In the genomic region with DNA sequence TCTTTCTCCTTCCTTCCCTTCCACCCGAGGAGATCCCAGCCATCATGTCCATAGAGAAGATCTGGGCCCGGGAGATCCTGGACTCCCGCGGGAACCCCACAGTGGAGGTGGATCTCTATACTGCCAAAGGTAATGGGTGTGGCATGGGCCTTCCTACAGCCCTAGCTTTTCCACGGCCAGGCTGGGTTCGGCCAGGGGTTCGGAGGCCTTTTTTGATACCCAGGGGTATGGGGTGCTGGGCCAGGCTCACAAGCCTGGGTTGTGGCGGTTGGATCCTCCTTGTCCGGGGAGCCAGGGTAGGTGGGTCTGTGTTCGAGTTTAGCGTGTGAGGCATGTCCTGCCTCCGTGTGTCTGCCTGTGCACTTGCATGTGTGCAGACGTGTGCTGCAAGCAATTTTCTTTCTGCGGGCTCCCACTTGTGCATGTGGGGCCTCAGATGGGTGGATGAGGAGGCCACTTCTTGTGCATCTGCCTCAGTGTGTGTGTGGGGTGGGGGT, we compare ENCODE assay signal across 10 cellular contexts. TPM values are rescaled to one million over a fixed set of nuclear protein-coding genes. Genes with fewer than 3 reads are reported as not detected.
DNase-seq lines count a peak whose midpoint lies in the region; ATAC-seq and TF ChIP-seq lines count a peak whose summit lies in the region.
"Had no signal": no experiment of that assay in that cellular context is flagged by ENCODE, and none has a peak within 500 bp of the region (broad histone marks: within the 10 kb centered on the region; RNA-seq: fewer than 3 reads in every experiment).

No MANE protein-coding gene starts in this region.

- H3K36me3 Mint-ChIP-seq in endodermal cell (ENCODE audit: low read depth) = peaks cover 31% of the 10 kb centered on the region

- peak overlapping the region; percentile 77 for H3K4me3 Mint-ChIP-seq in endodermal cell

- H3K4me1 ChIP-seq in ES-I3 (ENCODE audit: insufficient read depth, low read length) (peaks cover 40% of the 10 kb centered on the region), OCI-LY3 (ENCODE audit: low read length) (peaks cover 14% of the 10 kb centered on the region), endodermal cell (ENCODE audit: control insufficient read depth, insufficient read depth, low read length) (no peaks in the 10 kb centered on the region)

- H3K9ac ChIP-seq in ES-I3 (ENCODE audit: low read depth, low read length) = peak overlapping the region; percentile 62; the same call in 1 of the 2 replicates
- H3K9ac ChIP-seq in OCI-LY3 (ENCODE audit: low read length) = no peak overlapping the region
- H3K9ac ChIP-seq in endodermal cell (ENCODE audit: extremely low read depth, low read length, poor library complexity, severe bottlenecking) = no peak overlapping the region

- DNase-seq in endodermal cell = no peak
- DNase-seq in skeletal muscle cell (ENCODE audit: low read depth) = no peak
- no peak for DNase-seq in stimulated activated CD4-positive, alpha-beta T cell treated with anti-CD3 and anti-CD28 coated beads, Interleukin-4, amount 100 ng/mL, for 1 hour
- DNase-seq: NCI-H524 had no signal

- H3K4me3 ChIP-seq in OCI-LY3 (ENCODE audit: low read length) = peak overlapping the region; percentile 89
- peak overlapping the region; percentile 66 for H3K4me3 ChIP-seq in endodermal cell (ENCODE audit: low read length)
- peak overlapping the region; percentile 83 for H3K4me3 ChIP-seq in skeletal muscle cell (ENCODE audit: low read depth, low read length)

- no peaks in the 10 kb centered on the region for H3K9me3 ChIP-seq in ES-I3 (ENCODE audit: control insufficient read depth, insufficient read depth, low read length)
- H3K9me3 ChIP-seq in OCI-LY3 (ENCODE audit: insufficient read depth, low read length) = no peaks in the 10 kb centered on the region
- H3K9me3 ChIP-seq in endodermal cell (ENCODE audit: control insufficient read depth, low read length) = no peaks in the 10 kb centered on the region

- H4K20me1 ChIP-seq in OCI-LY3 (ENCODE audit: insufficient read depth, low read length) = 0 out of 2 replicates have a peak, but pooled peaks cover 11% of the 10 kb centered on the region

- H3K79me2 ChIP-seq in OCI-LY3 (ENCODE audit: low read length) = peaks cover 13% of the 10 kb centered on the region

- peaks cover 42% of the 10 kb centered on the region for H3K4me1 Mint-ChIP-seq in endodermal cell

- no peak overlapping the region for H3K27ac ChIP-seq in OCI-LY3 (ENCODE audit: low read length)
- no peak overlapping the region for H3K27ac ChIP-seq in endodermal cell (ENCODE audit: low read depth, low read length)

- no peak overlapping the region for H2AFZ ChIP-seq in OCI-LY3 (ENCODE audit: low read depth, low read length)

- TF ChIP-seq CTCF in OCI-LY3 (IDR thresholded peaks at IDR 0.05; ENCODE audit: low read depth, low read length) = no peak
- no peak for TF ChIP-seq CTCF in endodermal cell (conservative IDR thresholded peaks at IDR 0.05)

- peaks cover 52% of the 10 kb centered on the region for H3K27me3 Mint-ChIP-seq in endodermal cell (ENCODE audit: insufficient read depth)

- 79 to 91% methylated on average over 6 to 14 of the region's 14 CpGs for WGBS in endodermal cell (ENCODE audit: insufficient coverage in 1 of 2, insufficient read length in 1 of 2), 2 experiments

- H3K9me3 Mint-ChIP-seq in endodermal cell = no peaks in the 10 kb centered on the region

- H3K27me3 ChIP-seq in OCI-LY3 (ENCODE audit: low read depth, low read length) (no peaks in the 10 kb centered on the region), endodermal cell (ENCODE audit: control insufficient read depth, insufficient read depth, low read length, poor library complexity, severe bottlenecking) (peaks cover 19% of the 10 kb centered on the region)

- ATAC-seq in GM18867 (IDR thresholded peaks at IDR 0.05; ENCODE audit: unreplicated experiment) (no peak), GM19328 (IDR thresholded peaks at IDR 0.05; ENCODE audit: unreplicated experiment) (no peak), HG03280 (IDR thresholded peaks at IDR 0.05; ENCODE audit: unreplicated experiment) (no peak)

- H3K4me2 ChIP-seq in OCI-LY3 (ENCODE audit: low read length) = peak overlapping the region; percentile 96

- H3K36me3 ChIP-seq in ES-I3 (ENCODE audit: insufficient read depth, low read length) = peaks cover 15% of the 10 kb centered on the region
- H3K36me3 ChIP-seq in OCI-LY3 (replicated peaks; ENCODE audit: low read depth, low read length) = peaks cover 31% of the 10 kb centered on the region
- peaks cover 6% of the 10 kb centered on the region for H3K36me3 ChIP-seq in endodermal cell (ENCODE audit: control insufficient read depth, insufficient read depth, low read length)

- no peak overlapping the region for H3K27ac Mint-ChIP-seq in endodermal cell

RNA-seq across cellular contexts. Expression of gene ENO2, which starts 1.5 kb away (rescaled TPM):
- 100 to 1,000 TPM; 104 to 139 TPM for total RNA-seq in endodermal cell
- 137 TPM for polyA plus RNA-seq in endodermal cell (2013, experiment 1 of 2)
- 107 TPM for polyA plus RNA-seq in endodermal cell (2013, experiment 2 of 2)

RNA-seq across cellular contexts. Expression of gene LRRC23, which starts 11.2 kb away (rescaled TPM):
- 10 to 100 TPM in 1 of 2 donors, 1 to 10 TPM in 1; 7.8 to 11.5 TPM for total RNA-seq in endodermal cell
- polyA plus RNA-seq in endodermal cell (2013, experiment 1 of 2) = 12.5 TPM
- 8.9 TPM for polyA plus RNA-seq in endodermal cell (2013, experiment 2 of 2)

RNA-seq across cellular contexts. Expression of gene ATN1, which starts 11.9 kb away (rescaled TPM):
- total RNA-seq in endodermal cell = 100 to 1,000 TPM; 111 to 244 TPM
- 157 TPM for polyA plus RNA-seq in endodermal cell (2013, experiment 1 of 2)
- polyA plus RNA-seq in endodermal cell (2013, experiment 2 of 2) = 139 TPM

RNA-seq across cellular contexts. Expression of gene RNU7-1, which starts 27.8 kb away (rescaled TPM):
- total RNA-seq in endodermal cell = not detected
- not detected for polyA plus RNA-seq in endodermal cell (2013, experiment 1 of 2)
- polyA plus RNA-seq in endodermal cell (2013, experiment 2 of 2) = not detected
- total RNA-seq: LHCN-M2 had no signal

RNA-seq across cellular contexts. Expression of gene C12orf57, which starts 28.0 kb away (rescaled TPM):
- 100 to 1,000 TPM; 141 to 257 TPM for total RNA-seq in endodermal cell
- 219 TPM for polyA plus RNA-seq in endodermal cell (2013, experiment 1 of 2)
- polyA plus RNA-seq in endodermal cell (2013, experiment 2 of 2) = 218 TPM
